In genomic region chr11:11246166-11246565, GRCh38 we compare ENCODE assay signal across 23 cellular contexts.
A peak's percentile ranks its signal among the peaks of the same experiment; 100 is the strongest.
DNase-seq lines count a peak whose midpoint lies in the region; ATAC-seq and TF ChIP-seq lines count a peak whose summit lies in the region.
"Had no signal": no experiment of that assay in that cellular context is flagged by ENCODE, and none has a peak within 500 bp of the region (broad histone marks: within the 10 kb centered on the region; RNA-seq: fewer than 3 reads in every experiment).

No MANE protein-coding gene starts in this region.

- H3K36me3 Mint-ChIP-seq in activated naive CD4-positive, alpha-beta T cell treated with anti-CD3 and anti-CD28 coated beads, Interleukin-2, amount 10 ng/mL, durations not matched to agents 7 days and 5 days, result peaks cover 6% of the 10 kb centered on the region
- peaks cover 7% of the 10 kb centered on the region for H3K36me3 Mint-ChIP-seq in glutamatergic neuron (ENCODE audit: unreplicated experiment)
- peaks cover 4 to 11% of the 10 kb centered on the region in 2 donors for H3K36me3 Mint-ChIP-seq in stimulated activated naive B cell treated with anti-CD40 and anti-IgM and Interleukin-4, amounts not matched to agents 10 μg/mL and 1 μg/mL and 100 μg/mL, for 72 hours
- no peaks in the 10 kb centered on the region for H3K36me3 Mint-ChIP-seq in CD8-positive, alpha-beta T cell

- ATAC-seq in Panc1 (peak; percentile 56; the same call in 1 of the 2 replicates), HG03039 (IDR thresholded peaks at IDR 0.05; ENCODE audit: unreplicated experiment) (no peak)
- ATAC-seq in stimulated activated naive B cell treated with anti-CD40 and anti-IgM and Interleukin-4, amounts not matched to agents 10 μg/mL and 1 μg/mL and 100 μg/mL, for 72 hours (replicated peaks), result no peak
- no peak for ATAC-seq in CD8-positive, alpha-beta T cell
- ATAC-seq: HCT116, HepG2, K562, SK-N-SH treated with all-trans-retinoic acid at 6 μM for 48 hours had no signal

- peak overlapping the region; percentile 62 for H3K27ac Mint-ChIP-seq in activated naive CD4-positive, alpha-beta T cell treated with anti-CD3 and anti-CD28 coated beads, Interleukin-2, amount 10 ng/mL, durations not matched to agents 7 days and 5 days
- peak overlapping the region; percentile 15 for H3K27ac Mint-ChIP-seq in glutamatergic neuron (ENCODE audit: unreplicated experiment)
- H3K27ac Mint-ChIP-seq in stimulated activated naive B cell treated with anti-CD40 and anti-IgM and Interleukin-4, amounts not matched to agents 10 μg/mL and 1 μg/mL and 100 μg/mL, for 72 hours, result peak overlapping the region; percentile 89
- H3K27ac Mint-ChIP-seq in CD8-positive, alpha-beta T cell, result no peak overlapping the region

- no peaks in the 10 kb centered on the region for H3K9me3 ChIP-seq in Panc1 (ENCODE audit: control insufficient read depth, insufficient read depth, low read depth, low read length)
- H3K9me3 ChIP-seq in CD8-positive, alpha-beta T cell (ENCODE audit: low read length), result no peaks in the 10 kb centered on the region

- no TSS peak for BruUV-seq in Panc1 (replicated peaks; lab: Mats Ljungman, UMichigan)

- no peak for DNase-seq in activated naive CD4-positive, alpha-beta T cell treated with anti-CD3 and anti-CD28 coated beads, Interleukin-2, amount 10 ng/mL, durations not matched to agents 7 days and 5 days
- no peak for DNase-seq in activated naive CD4-positive, alpha-beta T cell (lab: John Stamatoyannopoulos, UW)
- DNase-seq in Panc1 (ENCODE audit: low read depth, low spot score) (no peak), glutamatergic neuron (no peak), NCI-H2081 (lab: John Stamatoyannopoulos, UW) (no peak)
- DNase-seq in stimulated activated naive B cell treated with anti-CD40 and anti-IgM and Interleukin-4, amounts not matched to agents 10 μg/mL and 1 μg/mL and 100 μg/mL, for 72 hours, result no peak
- no peak for DNase-seq in CD8-positive, alpha-beta T cell
- DNase-seq: Caco-2, GDM1, MM.1S, NCI-H1092, NCI-H1436, NCI-H187 treated with DMSO at 0.1 percent for 48 hours, NCI-H226, NCI-H510A treated with DMSO at 0.1 percent for 48 hours, NCI-H748 treated with DMSO at 0.1 percent for 48 hours had no signal

- peaks cover 1% of the 10 kb centered on the region; the same call in 1 of the 2 replicates for H3K27me3 ChIP-seq in Panc1 (ENCODE audit: control insufficient read depth, insufficient read depth, low read length)
- no peaks in the 10 kb centered on the region for H3K27me3 ChIP-seq in CD8-positive, alpha-beta T cell (ENCODE audit: insufficient read depth, low read length)

- H3K27me3 Mint-ChIP-seq in activated naive CD4-positive, alpha-beta T cell treated with anti-CD3 and anti-CD28 coated beads, Interleukin-2, amount 10 ng/mL, durations not matched to agents 7 days and 5 days, result peaks cover 5% of the 10 kb centered on the region
- peaks cover 12% of the 10 kb centered on the region for H3K27me3 Mint-ChIP-seq in glutamatergic neuron (ENCODE audit: unreplicated experiment)
- peaks cover 0 to 9% of the 10 kb centered on the region in 2 donors for H3K27me3 Mint-ChIP-seq in stimulated activated naive B cell treated with anti-CD40 and anti-IgM and Interleukin-4, amounts not matched to agents 10 μg/mL and 1 μg/mL and 100 μg/mL, for 72 hours
- H3K27me3 Mint-ChIP-seq in CD8-positive, alpha-beta T cell (ENCODE audit: low read depth), result no peaks in the 10 kb centered on the region

- in situ Hi-C loops in Panc1 (cut with HindIII; ENCODE audit: low pct_unique_long_range_greater_than_20kb, low sequenced_read_pairs), result no loop called here

- no peak overlapping the region for H3K4me3 Mint-ChIP-seq in activated naive CD4-positive, alpha-beta T cell treated with anti-CD3 and anti-CD28 coated beads, Interleukin-2, amount 10 ng/mL, durations not matched to agents 7 days and 5 days
- H3K4me3 Mint-ChIP-seq in glutamatergic neuron (ENCODE audit: unreplicated experiment), result no peak overlapping the region
- H3K4me3 Mint-ChIP-seq in stimulated activated naive B cell treated with anti-CD40 and anti-IgM and Interleukin-4, amounts not matched to agents 10 μg/mL and 1 μg/mL and 100 μg/mL, for 72 hours, result peak overlapping the region in 1 of 2 donors; percentile 57
- H3K4me3 Mint-ChIP-seq in CD8-positive, alpha-beta T cell, result no peak overlapping the region

- intact Hi-C loops in Panc1 (cut with micrococcal nuclease; ENCODE audit: unreplicated experiment), result no loop called here
- intact Hi-C loops in CD8-positive, alpha-beta T cell (cut with DNase I, micrococcal nuclease), result no loop called here

- no peak overlapping the region for H3K4me3 ChIP-seq in Panc1 (ENCODE audit: low read depth in 2 of 2, low read length in 2 of 2)
- no peak overlapping the region for H3K4me3 ChIP-seq in CD8-positive, alpha-beta T cell (ENCODE audit: low read depth, low read length)
- H3K4me3 ChIP-seq: K562 had no signal

- H3K4me1 ChIP-seq in Panc1 (ENCODE audit: control insufficient read depth, insufficient read depth, low read length), result no peaks in the 10 kb centered on the region
- peaks cover 11% of the 10 kb centered on the region for H3K4me1 ChIP-seq in CD8-positive, alpha-beta T cell (ENCODE audit: insufficient read depth, low read length)
- H3K4me1 ChIP-seq: Caco-2 had no signal

- POLR2A ChIA-PET in Panc1 (lab: Charles Lee), result no interaction called here
- POLR2A ChIA-PET in CD8-positive, alpha-beta T cell (lab: Charles Lee), result no interaction called here

- no peak overlapping the region for H3K27ac ChIP-seq in Panc1 (ENCODE audit: low read length)
- no peak overlapping the region for H3K27ac ChIP-seq in CD8-positive, alpha-beta T cell (ENCODE audit: low read depth, low read length)
- H3K27ac ChIP-seq: C4-2B, HL-60 had no signal

- H3K36me3 ChIP-seq in Panc1 (ENCODE audit: control insufficient read depth, insufficient read depth, low read length), result no peaks in the 10 kb centered on the region
- no peaks in the 10 kb centered on the region for H3K36me3 ChIP-seq in CD8-positive, alpha-beta T cell (ENCODE audit: insufficient read depth, low read length)

- no peaks in the 10 kb centered on the region for H3K4me1 Mint-ChIP-seq in activated naive CD4-positive, alpha-beta T cell treated with anti-CD3 and anti-CD28 coated beads, Interleukin-2, amount 10 ng/mL, durations not matched to agents 7 days and 5 days
- peaks cover 7% of the 10 kb centered on the region for H3K4me1 Mint-ChIP-seq in glutamatergic neuron (ENCODE audit: low read depth, unreplicated experiment)
- peaks cover 11 to 25% of the 10 kb centered on the region in 2 donors for H3K4me1 Mint-ChIP-seq in stimulated activated naive B cell treated with anti-CD40 and anti-IgM and Interleukin-4, amounts not matched to agents 10 μg/mL and 1 μg/mL and 100 μg/mL, for 72 hours
- H3K4me1 Mint-ChIP-seq in CD8-positive, alpha-beta T cell (ENCODE audit: low read depth), result peaks cover 16% of the 10 kb centered on the region

- peaks cover 13% of the 10 kb centered on the region for H3K9me3 Mint-ChIP-seq in activated naive CD4-positive, alpha-beta T cell treated with anti-CD3 and anti-CD28 coated beads, Interleukin-2, amount 10 ng/mL, durations not matched to agents 7 days and 5 days
- H3K9me3 Mint-ChIP-seq in glutamatergic neuron (ENCODE audit: unreplicated experiment), result peaks cover 16% of the 10 kb centered on the region
- peaks cover 12 to 13% of the 10 kb centered on the region in 2 donors for H3K9me3 Mint-ChIP-seq in stimulated activated naive B cell treated with anti-CD40 and anti-IgM and Interleukin-4, amounts not matched to agents 10 μg/mL and 1 μg/mL and 100 μg/mL, for 72 hours
- peaks cover 3% of the 10 kb centered on the region for H3K9me3 Mint-ChIP-seq in CD8-positive, alpha-beta T cell

- TF ChIP-seq CTCF in Panc1 (IDR thresholded peaks at IDR 0.05) (no peak), glutamatergic neuron (IDR thresholded peaks at IDR 0.05; ENCODE audit: partially characterized antibody, unreplicated experiment) (no peak)
- TF ChIP-seq CTCF in CD8-positive, alpha-beta T cell (IDR thresholded peaks at IDR 0.05), result no peak

- CTCF ChIA-PET in activated naive CD4-positive, alpha-beta T cell treated with anti-CD3 and anti-CD28 coated beads, Interleukin-2, amount 10 ng/mL, durations not matched to agents 7 days and 5 days (lab: Charles Lee), result no interaction called here
- CTCF ChIA-PET in Panc1 (lab: Charles Lee), result no interaction called here
- CTCF ChIA-PET in CD8-positive, alpha-beta T cell (lab: Charles Lee), result no interaction called here
